Comparison of ENCODE assay signal across 29 cellular contexts in the genomic region with DNA sequence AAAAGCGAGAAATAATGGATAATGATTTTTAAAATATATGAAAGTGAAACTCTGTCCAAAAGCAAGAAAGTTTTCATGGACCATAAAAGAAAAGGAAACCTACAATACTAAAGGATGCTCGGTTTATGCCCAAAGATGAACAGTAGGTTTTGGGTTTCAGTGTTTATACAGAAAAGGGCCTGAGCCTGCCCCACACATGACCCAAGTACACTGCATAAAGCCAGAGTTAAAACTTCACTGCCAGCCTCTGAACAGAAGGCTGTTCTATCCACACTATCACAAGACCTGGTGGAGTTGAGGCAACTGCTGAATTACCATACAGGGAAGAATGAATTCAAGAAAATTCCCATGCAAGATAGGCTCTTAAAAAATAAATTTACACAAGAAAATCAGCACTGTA.
"Had no signal": no experiment of that assay in that cellular context is flagged by ENCODE, and none has a peak within 500 bp of the region (broad histone marks: within the 10 kb centered on the region; RNA-seq: fewer than 3 reads in every experiment).

No MANE protein-coding gene starts in this region.

- H3K27me3 Mint-ChIP-seq: activated CD8-positive, alpha-beta T cell treated with anti-CD3 and anti-CD28 coated beads for 36 hours; dendritic cell treated with granulocyte-macrophage colony-stimulating factor and Interleukin-4, amounts not matched to agents 40 ng/mL and 50 ng/mL, for 4 days; stimulated activated memory B cell treated with anti-CD40 and anti-IgM and Interleukin-4, amounts not matched to agents 10 μg/mL and 1 μg/mL and 100 μg/mL, for 72 hours; stimulated activated naive CD8-positive, alpha-beta T cell treated with anti-CD3 and anti-CD28 coated beads, Interleukin-15, amount 100 ng/mL, for 72 hours had no signal

- H3K27ac Mint-ChIP-seq: activated B cell treated with CpG ODN at 0.5 μM for 24 hours; activated CD8-positive, alpha-beta T cell treated with anti-CD3 and anti-CD28 coated beads for 36 hours; activated T-helper 17 cell treated with anti-CD3 and anti-CD28 coated beads, Interleukin-2, amount 50 U/mL, for 72 hours; dendritic cell treated with granulocyte-macrophage colony-stimulating factor and Interleukin-4, amounts not matched to agents 40 ng/mL and 50 ng/mL, for 4 days; nephron; stimulated activated memory B cell treated with anti-CD40 and anti-IgM and Interleukin-4, amounts not matched to agents 10 μg/mL and 1 μg/mL and 100 μg/mL, for 72 hours; T-helper 2 cell treated with Interferon-gamma antibody and Interleukin-4, amounts not matched to agents 5 μg/mL and 100 μg/mL, for 36 hours; type B pancreatic cell had no signal

- H3K36me3 Mint-ChIP-seq: stimulated activated memory B cell treated with anti-CD40 and anti-IgM and Interleukin-4, amounts not matched to agents 10 μg/mL and 1 μg/mL and 100 μg/mL, for 72 hours; type B pancreatic cell had no signal

- H3K4me1 Mint-ChIP-seq: activated B cell treated with CpG ODN at 0.5 μM for 24 hours; activated T-helper 17 cell treated with anti-CD3 and anti-CD28 coated beads, Interleukin-2, amount 50 U/mL, for 72 hours; nephron; stimulated activated memory B cell treated with anti-CD40 and anti-IgM and Interleukin-4, amounts not matched to agents 10 μg/mL and 1 μg/mL and 100 μg/mL, for 72 hours; stimulated activated naive CD8-positive, alpha-beta T cell treated with anti-CD3 and anti-CD28 coated beads, Interleukin-15, amount 100 ng/mL, for 72 hours had no signal

- H3K27ac ChIP-seq: left lung, lower lobe of right lung, right lobe of liver, skin epidermis, uterus had no signal

- ATAC-seq: activated CD8-positive, alpha-beta T cell treated with anti-CD3 and anti-CD28 coated beads for 36 hours; activated T-cell treated with anti-CD3 and anti-CD28 coated beads, Interleukin-2, amount 50 U/mL, for 4 hours; activated T-helper 17 cell treated with anti-CD3 and anti-CD28 coated beads, Interleukin-2, amount 50 U/mL, for 72 hours; left lung; lower lobe of right lung; mucosa of descending colon; right lobe of liver; stimulated activated memory B cell treated with anti-CD40 and anti-IgM and Interleukin-4, amounts not matched to agents 10 μg/mL and 1 μg/mL and 100 μg/mL, for 72 hours; stimulated activated naive CD8-positive, alpha-beta T cell treated with anti-CD3 and anti-CD28 coated beads, Interleukin-15, amount 100 ng/mL, for 72 hours had no signal

- H3K4me3 Mint-ChIP-seq: activated B cell treated with CpG ODN at 0.5 μM for 24 hours; activated CD8-positive, alpha-beta T cell treated with anti-CD3 and anti-CD28 coated beads for 36 hours; activated T-cell treated with anti-CD3 and anti-CD28 coated beads, Interleukin-2, amount 50 U/mL, for 4 hours; activated T-helper 17 cell treated with anti-CD3 and anti-CD28 coated beads, Interleukin-2, amount 50 U/mL, for 72 hours; dendritic cell treated with granulocyte-macrophage colony-stimulating factor and Interleukin-4, amounts not matched to agents 40 ng/mL and 50 ng/mL, for 4 days; nephron; stimulated activated memory B cell treated with anti-CD40 and anti-IgM and Interleukin-4, amounts not matched to agents 10 μg/mL and 1 μg/mL and 100 μg/mL, for 72 hours; stimulated activated naive CD8-positive, alpha-beta T cell treated with anti-CD3 and anti-CD28 coated beads, Interleukin-15, amount 100 ng/mL, for 72 hours; T-helper 2 cell treated with Interferon-gamma antibody and Interleukin-4, amounts not matched to agents 5 μg/mL and 100 μg/mL, for 36 hours; type B pancreatic cell had no signal

- H3K9me3 Mint-ChIP-seq: activated B cell treated with CpG ODN at 0.5 μM for 24 hours; activated CD8-positive, alpha-beta T cell treated with anti-CD3 and anti-CD28 coated beads for 36 hours; activated T-cell treated with anti-CD3 and anti-CD28 coated beads, Interleukin-2, amount 50 U/mL, for 4 hours; activated T-helper 17 cell treated with anti-CD3 and anti-CD28 coated beads, Interleukin-2, amount 50 U/mL, for 72 hours; dendritic cell treated with granulocyte-macrophage colony-stimulating factor and Interleukin-4, amounts not matched to agents 40 ng/mL and 50 ng/mL, for 4 days; nephron; stimulated activated memory B cell treated with anti-CD40 and anti-IgM and Interleukin-4, amounts not matched to agents 10 μg/mL and 1 μg/mL and 100 μg/mL, for 72 hours; stimulated activated naive CD8-positive, alpha-beta T cell treated with anti-CD3 and anti-CD28 coated beads, Interleukin-15, amount 100 ng/mL, for 72 hours; T-helper 2 cell treated with Interferon-gamma antibody and Interleukin-4, amounts not matched to agents 5 μg/mL and 100 μg/mL, for 36 hours; type B pancreatic cell had no signal

- DNase-seq: activated B cell treated with CpG ODN at 0.5 μM for 24 hours; activated CD4-positive, alpha-beta T cell treated with anti-CD3 and anti-CD28 coated beads, Interleukin-2, amount 50 U/mL, for 1 hour; activated CD8-positive, alpha-beta T cell treated with anti-CD3 and anti-CD28 coated beads for 36 hours; activated gamma-delta T cell treated with Interleukin-2 at 50 U/mL for 16 hours; activated naive CD4-positive, alpha-beta T cell treated with anti-CD3 and anti-CD28 coated beads, Interleukin-2, amount 50 U/mL, for 16 hours; activated T-cell treated with anti-CD3 and anti-CD28 coated beads, Interleukin-2, amount 50 U/mL, for 4 hours; central memory CD4-positive, alpha-beta T cell; effector CD4-positive, alpha-beta T cell; erythroblast; head of caudate nucleus; hippocampal formation; left lung; lower lobe of right lung; mucosa of descending colon; posterior cingulate gyrus; right lobe of liver; stimulated activated CD4-positive, alpha-beta T cell treated with anti-CD3 and anti-CD28 coated beads, Interleukin-4, amount 100 ng/mL, for 4 hours; stimulated activated CD8-positive, alpha-beta memory T cell treated with anti-CD3 and anti-CD28 coated beads, Interleukin-4, amount 100 ng/mL, for 48 hours; stimulated activated naive CD8-positive, alpha-beta T cell treated with anti-CD3 and anti-CD28 coated beads, Interleukin-15, amount 100 ng/mL, for 72 hours; substantia nigra; T-helper 1 cell; uterus had no signal
